ENCODE assay signal across 18 cellular contexts in the genomic region with DNA sequence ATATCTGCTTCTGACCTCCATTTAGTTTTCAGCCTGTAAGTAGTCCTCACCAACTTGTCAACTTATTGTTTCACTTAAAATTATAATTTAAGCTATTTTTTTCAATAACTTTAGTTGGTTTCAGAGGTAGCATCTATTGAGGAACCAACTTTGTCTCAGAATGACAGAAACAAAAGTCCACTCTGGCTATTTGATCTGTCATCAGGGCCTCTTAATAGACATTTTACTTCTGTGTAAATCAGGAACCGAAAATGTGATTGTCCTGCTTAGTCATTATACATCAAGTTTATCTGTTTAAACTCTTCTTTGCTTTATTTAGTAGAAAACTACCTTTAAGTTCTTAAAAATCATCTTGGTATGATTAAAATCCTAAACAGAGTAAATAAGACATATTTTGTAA.
DNase-seq lines count a peak whose midpoint lies in the region; ATAC-seq and FAIRE-seq lines count a peak whose summit lies in the region.
"Had no signal": no experiment of that assay in that cellular context is flagged by ENCODE, and none has a peak within 500 bp of the region (broad histone marks: within the 10 kb centered on the region; RNA-seq: fewer than 3 reads in every experiment).

No MANE protein-coding gene starts in this region.

- intact Hi-C loops in posterior cingulate gyrus (cut with DNase I) = no loop called here

- peak; percentile 71 for ATAC-seq in GM18511 (IDR thresholded peaks at IDR 0.05; ENCODE audit: unreplicated experiment)
- peak; percentile 69 for ATAC-seq in GM21786 (IDR thresholded peaks at IDR 0.05; ENCODE audit: unreplicated experiment)
- ATAC-seq in HG03432 (IDR thresholded peaks at IDR 0.05; ENCODE audit: unreplicated experiment) = peak; percentile 61
- ATAC-seq: HepG2 had no signal

- peak; percentile 44 for FAIRE-seq in A204.1 (lab: Jason Lieb, UNC)
- FAIRE-seq: GM12892, GM18507, HepG2 had no signal

- no peak for DNase-seq in NOMO-1 treated with DMSO at 0.1 percent for 48 hours (lab: John Stamatoyannopoulos, UW; ENCODE audit: unreplicated experiment)
- DNase-seq in NCI-H446 (lab: John Stamatoyannopoulos, UW) = no peak
- DNase-seq in posterior cingulate gyrus = no peak
- DNase-seq in SW480 (ENCODE audit: low spot score) = no peak
- DNase-seq: CD4-positive, alpha-beta memory T cell; DMS79 treated with DMSO at 0.1 percent for 48 hours; GF-D8; GOT3; H9; Karpas-422; KBM-7 had no signal
